Comparison of ENCODE assay signal across 1 cellular context in genomic region chr3:179604336-179605078, GRCh38.
TF ChIP-seq lines count a peak whose summit lies in the region.

TSS of gene MRPL47 (minus strand) at chr3:179604638. CDS start at chr3:179604624, 14 bp downstream.
TSS of gene NDUFB5 (plus strand) at chr3:179604794. CDS start at chr3:179604816, 22 bp downstream.

TF ChIP-seq in HepG2, 621 proteins besides CTCF, POLR2A, EP300 and RAD21 (continued from another document and continues in another):
- TF ChIP-seq GRHL1 (CRISPR knock-in tag; conservative IDR thresholded peaks at IDR 0.05) (no peak), NFYC (CRISPR knock-in tag; IDR thresholded peaks at IDR 0.05) (peak; percentile 88), KLF9 (CRISPR knock-in tag; IDR thresholded peaks at IDR 0.05; ENCODE audit: low read depth) (no peak), NAIF1 (CRISPR knock-in tag; IDR thresholded peaks at IDR 0.05; ENCODE audit: borderline replicate concordance) (no peak), SCMH1 (CRISPR knock-in tag; IDR thresholded peaks at IDR 0.05; ENCODE audit: borderline replicate concordance) (no peak), CCDC6 (CRISPR knock-in tag; IDR thresholded peaks at IDR 0.05) (no peak; the same call in 1 of the 2 replicates), ZSCAN20 (CRISPR knock-in tag; IDR thresholded peaks at IDR 0.05; ENCODE audit: borderline replicate concordance) (0 out of 2 replicates have a peak, but pooled peaks have one; percentile 16), SIN3B (IDR thresholded peaks at IDR 0.05; ENCODE audit: low read length) (peak; percentile 90), ZBTB20 (CRISPR knock-in tag; IDR thresholded peaks at IDR 0.05; ENCODE audit: borderline replicate concordance, low read depth) (peak; percentile 58; the same call in 1 of the 2 replicates), ZNF205 (CRISPR knock-in tag; IDR thresholded peaks at IDR 0.05) (no peak), TCF7 (IDR thresholded peaks at IDR 0.05; ENCODE audit: low read depth) (no peak), ZBTB1 (CRISPR knock-in tag; IDR thresholded peaks at IDR 0.05; ENCODE audit: borderline replicate concordance) (no peak), ZNF775 (CRISPR knock-in tag; IDR thresholded peaks at IDR 0.05; ENCODE audit: borderline replicate concordance) (no peak), ZKSCAN8 (CRISPR knock-in tag; IDR thresholded peaks at IDR 0.05; ENCODE audit: borderline replicate concordance) (peak; percentile 34; the same call in 1 of the 2 replicates), ZNF792 (CRISPR knock-in tag; IDR thresholded peaks at IDR 0.05) (peak; percentile 68; the same call in 1 of the 2 replicates), ZNF318 (CRISPR knock-in tag; IDR thresholded peaks at IDR 0.05) (no peak), ARHGAP35 (CRISPR knock-in tag; IDR thresholded peaks at IDR 0.05; ENCODE audit: borderline replicate concordance) (0 out of 2 replicates have a peak, but pooled peaks have one; percentile 26), FOXM1 (CRISPR knock-in tag; IDR thresholded peaks at IDR 0.05) (no peak), ZNF253 (CRISPR knock-in tag; IDR thresholded peaks at IDR 0.05; ENCODE audit: borderline replicate concordance) (no peak), MED1 (CRISPR knock-in tag; IDR thresholded peaks at IDR 0.05) (peak; percentile 43; the same call in 1 of the 2 replicates), FOXP4 (CRISPR knock-in tag; IDR thresholded peaks at IDR 0.05) (no peak; the same call in 1 of the 2 replicates), ZBTB7A (CRISPR knock-in tag; IDR thresholded peaks at IDR 0.05) (no peak), ZNF430 (CRISPR knock-in tag; IDR thresholded peaks at IDR 0.05) (0 out of 2 replicates have a peak, but pooled peaks have one; percentile 60), ATF2 (CRISPR knock-in tag; IDR thresholded peaks at IDR 0.05) (peak; percentile 84), PRPF4 (IDR thresholded peaks at IDR 0.05; ENCODE audit: low read depth, low read length, poor library complexity, severe bottlenecking) (no peak), CREM (IDR thresholded peaks at IDR 0.05) (peak; percentile 98), CREM (CRISPR knock-in tag; IDR thresholded peaks at IDR 0.05) (no peak), BCL3 (CRISPR knock-in tag; IDR thresholded peaks at IDR 0.05) (no peak), SNRNP70 (IDR thresholded peaks at IDR 0.05; ENCODE audit: low read depth, low read length) (no peak), ZNF772 (CRISPR knock-in tag; IDR thresholded peaks at IDR 0.05) (peak; percentile 81), ETS1 (CRISPR knock-in tag; IDR thresholded peaks at IDR 0.05) (no peak), EHMT2 (IDR thresholded peaks at IDR 0.05; ENCODE audit: borderline replicate concordance, low read depth, low read length) (no peak; the same call in 1 of the 2 replicates), TAF15 (IDR thresholded peaks at IDR 0.05; ENCODE audit: low read depth, low read length, poor library complexity, severe bottlenecking) (no peak), ZNF883 (CRISPR knock-in tag; IDR thresholded peaks at IDR 0.05; ENCODE audit: not compliant biosample characterization) (peak; percentile 61), SMAD1 (CRISPR knock-in tag; IDR thresholded peaks at IDR 0.05; ENCODE audit: borderline replicate concordance, low read depth) (no peak), E2F1 (CRISPR knock-in tag; IDR thresholded peaks at IDR 0.05) (no peak)
